ENCODE assay signal across 11 cellular contexts in the genomic region with DNA sequence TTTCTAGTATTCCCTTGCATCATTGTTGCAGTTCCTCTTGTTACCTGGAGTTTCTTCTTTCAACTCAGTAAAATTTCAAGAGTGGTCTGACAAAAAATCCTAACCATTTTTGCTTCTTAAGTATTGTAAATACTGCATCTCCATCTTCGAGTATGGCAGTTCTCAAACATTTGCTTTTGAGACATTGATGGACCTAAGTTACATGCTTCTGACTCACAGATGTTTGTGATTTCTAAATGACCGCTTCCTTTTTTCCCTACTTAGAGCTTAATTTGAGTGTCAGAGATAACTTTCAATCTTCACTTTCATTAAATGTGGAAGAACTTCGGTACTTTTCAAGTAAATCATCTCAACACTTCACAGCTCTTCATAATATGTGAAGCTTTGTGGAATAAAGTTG. TPM values are rescaled to one million over a fixed set of nuclear protein-coding genes. Genes with fewer than 3 reads are reported as not detected.
A peak's percentile ranks its signal among the peaks of the same experiment; 100 is the strongest.
DNase-seq lines count a peak whose midpoint lies in the region; ATAC-seq and TF ChIP-seq lines count a peak whose summit lies in the region.
"Had no signal": no experiment of that assay in that cellular context is flagged by ENCODE, and none has a peak within 500 bp of the region (broad histone marks: within the 10 kb centered on the region; RNA-seq: fewer than 3 reads in every experiment).

No MANE protein-coding gene starts in this region.

- H3K27ac Mint-ChIP-seq in stimulated activated naive CD8-positive, alpha-beta T cell treated with anti-CD3 and anti-CD28 coated beads, Interleukin-15, Interleukin-2, amounts not matched to agents 100 ng/mL and 50 ng/mL, for 24 hours = peak overlapping the region; percentile 47
- peak overlapping the region; percentile 24 to 90 for H3K27ac Mint-ChIP-seq in effector memory CD8-positive, alpha-beta T cell

- no peak for ATAC-seq in stimulated activated naive CD8-positive, alpha-beta T cell treated with anti-CD3 and anti-CD28 coated beads, Interleukin-15, Interleukin-2, amounts not matched to agents 100 U/mL and 50 U/mL, for 24 hours
- no peak for ATAC-seq in effector memory CD8-positive, alpha-beta T cell (replicated peaks)
- ATAC-seq in HG02642 (IDR thresholded peaks at IDR 0.05; ENCODE audit: poor library complexity, unreplicated experiment) = no peak
- no peak for ATAC-seq in GM21528 (IDR thresholded peaks at IDR 0.05; ENCODE audit: low FRiP score, unreplicated experiment)
- ATAC-seq: foreskin keratinocyte had no signal

- H3K9me3 Mint-ChIP-seq in stimulated activated naive CD8-positive, alpha-beta T cell treated with anti-CD3 and anti-CD28 coated beads, Interleukin-15, Interleukin-2, amounts not matched to agents 100 ng/mL and 50 ng/mL, for 24 hours = no peaks in the 10 kb centered on the region
- no peaks in the 10 kb centered on the region for H3K9me3 Mint-ChIP-seq in effector memory CD8-positive, alpha-beta T cell

- intact Hi-C loops in lower leg skin (cut with DNase I; ENCODE audit: low total_unique reads) = no loop called here

- no peak for TF ChIP-seq POLR2A in lower leg skin (IDR thresholded peaks at IDR 0.05)

- H3K27me3 Mint-ChIP-seq in stimulated activated naive CD8-positive, alpha-beta T cell treated with anti-CD3 and anti-CD28 coated beads, Interleukin-15, Interleukin-2, amounts not matched to agents 100 ng/mL and 50 ng/mL, for 24 hours = no peaks in the 10 kb centered on the region
- no peaks in the 10 kb centered on the region for H3K27me3 Mint-ChIP-seq in effector memory CD8-positive, alpha-beta T cell

- no peak overlapping the region for H3K4me3 ChIP-seq in lower leg skin (ENCODE audit: low read depth, poor library complexity, severe bottlenecking)

- peaks cover 47% of the 10 kb centered on the region for H3K36me3 Mint-ChIP-seq in stimulated activated naive CD8-positive, alpha-beta T cell treated with anti-CD3 and anti-CD28 coated beads, Interleukin-15, Interleukin-2, amounts not matched to agents 100 ng/mL and 50 ng/mL, for 24 hours (ENCODE audit: low read depth)
- peaks cover 39% of the 10 kb centered on the region for H3K36me3 Mint-ChIP-seq in effector memory CD8-positive, alpha-beta T cell (ENCODE audit: insufficient read depth)

- no peak for TF ChIP-seq CTCF in lower leg skin (IDR thresholded peaks at IDR 0.05)

- 50 to 68% methylated on average over 3 of the region's 3 CpGs for WGBS in lower leg skin, 2 donors

- H3K4me3 Mint-ChIP-seq in stimulated activated naive CD8-positive, alpha-beta T cell treated with anti-CD3 and anti-CD28 coated beads, Interleukin-15, Interleukin-2, amounts not matched to agents 100 ng/mL and 50 ng/mL, for 24 hours = peak overlapping the region; percentile 64
- peak overlapping the region; percentile 39 to 83 for H3K4me3 Mint-ChIP-seq in effector memory CD8-positive, alpha-beta T cell

- peaks cover 70% of the 10 kb centered on the region for H3K4me1 Mint-ChIP-seq in stimulated activated naive CD8-positive, alpha-beta T cell treated with anti-CD3 and anti-CD28 coated beads, Interleukin-15, Interleukin-2, amounts not matched to agents 100 ng/mL and 50 ng/mL, for 24 hours (ENCODE audit: low read depth)
- peaks cover 35 to 64% of the 10 kb centered on the region in 2 donors for H3K4me1 Mint-ChIP-seq in effector memory CD8-positive, alpha-beta T cell (ENCODE audit: low read depth in 2 of 2)

- DNase-seq in stimulated activated naive CD8-positive, alpha-beta T cell treated with anti-CD3 and anti-CD28 coated beads, Interleukin-15, Interleukin-2, amounts not matched to agents 100 U/mL and 50 U/mL, for 24 hours = no peak
- DNase-seq in OCI-M1 (lab: John Stamatoyannopoulos, UW) = peak; percentile 98
- DNase-seq in effector memory CD8-positive, alpha-beta T cell = no peak
- DNase-seq in GM19240 (ENCODE audit: insufficient read length, low spot score) = no peak
- no peak for DNase-seq in lower leg skin (ENCODE audit: low spot score in 2 of 2)
- DNase-seq: activated naive CD4-positive, alpha-beta T cell; foreskin keratinocyte; NCI-H1092 treated with DMSO at 0.1 percent for 48 hours had no signal

RNA-seq across cellular contexts. Expression of a gene that starts 4.2 kb away (rescaled TPM):
- total RNA-seq in lower leg skin = 10 to 100 TPM; 35.5 to 53.7 (median 45.9) TPM
